13 cellular contexts compared by ENCODE assay signal in the genomic region with DNA sequence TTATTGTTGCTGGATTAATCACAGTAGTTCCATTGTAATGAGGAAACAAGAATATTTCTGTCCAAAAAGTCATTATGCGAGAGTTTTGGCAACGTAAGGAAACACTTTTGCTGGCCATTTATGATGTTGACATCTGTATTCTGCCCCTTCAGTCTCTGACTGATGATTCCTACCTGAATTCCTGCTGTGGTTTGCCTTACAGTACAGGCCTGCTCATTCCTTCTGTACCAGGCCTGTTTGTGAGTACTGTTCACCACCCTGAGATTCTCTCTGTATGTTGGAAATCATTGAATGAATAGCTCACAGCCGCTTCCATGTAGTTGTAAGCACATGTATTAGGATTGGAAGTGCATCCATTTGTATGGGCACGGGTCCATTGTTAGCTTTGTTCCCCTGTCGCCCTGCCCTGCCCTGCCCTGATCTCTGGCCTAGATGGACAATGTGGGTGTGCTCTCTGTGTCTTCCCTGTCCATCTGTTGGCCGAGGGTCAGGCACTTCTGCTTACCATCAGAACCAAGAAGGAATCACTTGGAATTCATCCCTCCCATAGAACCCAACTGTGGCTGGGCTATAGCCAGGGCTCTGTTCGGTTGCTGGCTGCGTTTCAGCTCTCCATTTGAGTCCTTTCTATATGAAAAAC. TPM values are rescaled to one million over a fixed set of nuclear protein-coding genes. Genes with fewer than 3 reads are reported as not detected.
DNase-seq lines count a peak whose midpoint lies in the region; ATAC-seq and TF ChIP-seq lines count a peak whose summit lies in the region.
"Had no signal": no experiment of that assay in that cellular context is flagged by ENCODE, and none has a peak within 500 bp of the region (broad histone marks: within the 10 kb centered on the region; RNA-seq: fewer than 3 reads in every experiment).

No MANE protein-coding gene starts in this region.

- H3K36me3 ChIP-seq in CD8-positive, alpha-beta memory T cell (ENCODE audit: insufficient read depth, low read length): no peaks in the 10 kb centered on the region
- H3K36me3 ChIP-seq in Peyer's patch: no peaks in the 10 kb centered on the region
- H3K36me3 ChIP-seq: adrenal gland had no signal

- no peaks in the 10 kb centered on the region for H3K9me3 ChIP-seq in CD8-positive, alpha-beta memory T cell (ENCODE audit: low read length)
- H3K9me3 ChIP-seq in Peyer's patch: no peaks in the 10 kb centered on the region
- H3K9me3 ChIP-seq: adrenal gland, BLaER1 had no signal

- no peaks in the 10 kb centered on the region for H3K27me3 ChIP-seq in CD8-positive, alpha-beta memory T cell (ENCODE audit: insufficient read depth, low read length, poor library complexity, severe bottlenecking)
- H3K27me3 ChIP-seq in Peyer's patch: no peaks in the 10 kb centered on the region
- H3K27me3 ChIP-seq: adrenal gland, BLaER1 had no signal

- 56 to 58% methylated on average over 8 of the region's 8 CpGs for WGBS in lower leg skin, 2 donors

- no peak overlapping the region for H3K27ac ChIP-seq in CD8-positive, alpha-beta memory T cell (ENCODE audit: low read depth, low read length)
- H3K27ac ChIP-seq in Peyer's patch (peak overlapping the region in 3 of 4 donors; percentile 9 to 71 (median 33)), epithelial cell of prostate (peak overlapping the region; percentile 41)
- H3K27ac ChIP-seq: adrenal gland, BLaER1 had no signal

- intact Hi-C loops in lower leg skin (cut with DNase I; ENCODE audit: low total_unique reads): no loop called here

- DNase-seq in CD8-positive, alpha-beta memory T cell: no peak
- DNase-seq in Peyer's patch (no peak), epithelial cell of prostate (ENCODE audit: low read depth, low spot score) (no peak), osteocyte (ENCODE audit: extremely low spot score, unreplicated experiment) (no peak), activated T-cell treated with anti-CD3 and anti-CD28 coated beads for 4 hours (no peak), GDM1 (lab: John Stamatoyannopoulos, UW) (no peak), lower leg skin (ENCODE audit: low spot score in 2 of 2) (no peak)
- DNase-seq in naive thymus-derived CD8-positive, alpha-beta T cell: no peak
- DNase-seq: adrenal gland; NCI-H2081 treated with DMSO at 0.1 percent for 48 hours; stimulated activated CD4-positive, alpha-beta T cell treated with anti-CD3 and anti-CD28 coated beads, Interleukin-12 subunit alpha, Interleukin-12 subunit beta, amount 100 ng/mL, for 4 hours; stimulated activated naive CD4-positive, alpha-beta T cell had no signal

- H3K4me1 Mint-ChIP-seq in CD8-positive, alpha-beta memory T cell: peaks cover 57 to 63% (median 61%) of the 10 kb centered on the region in 3 donors
- H3K4me1 Mint-ChIP-seq in osteocyte (ENCODE audit: unreplicated experiment): peaks cover 35% of the 10 kb centered on the region
- H3K4me1 Mint-ChIP-seq in naive thymus-derived CD8-positive, alpha-beta T cell: peaks cover 21 to 54% (median 47%) of the 10 kb centered on the region in 4 donors

- TF ChIP-seq CTCF in Peyer's patch (IDR thresholded peaks at IDR 0.05): no peak
- no peak for TF ChIP-seq CTCF in osteocyte (IDR thresholded peaks at IDR 0.05)
- no peak for TF ChIP-seq CTCF in lower leg skin (IDR thresholded peaks at IDR 0.05)

- CTCF ChIA-PET in CD8-positive, alpha-beta memory T cell (lab: Charles Lee): interaction anchor here (1.7 kb wide), 1 partner anchor 64 kb away, joined by 6 read pairs; no protein-coding TSS in a partner anchor

- peak overlapping the region in 1 of 7 donors; percentile 52 for H3K4me3 Mint-ChIP-seq in CD8-positive, alpha-beta memory T cell
- no peak overlapping the region for H3K4me3 Mint-ChIP-seq in osteocyte (ENCODE audit: unreplicated experiment)
- H3K4me3 Mint-ChIP-seq in naive thymus-derived CD8-positive, alpha-beta T cell: no peak overlapping the region

- H3K4me3 ChIP-seq in CD8-positive, alpha-beta memory T cell (ENCODE audit: low read length): no peak overlapping the region
- no peak overlapping the region for H3K4me3 ChIP-seq in Peyer's patch
- H3K4me3 ChIP-seq in lower leg skin (ENCODE audit: low read depth, poor library complexity, severe bottlenecking): no peak overlapping the region
- H3K4me3 ChIP-seq: adrenal gland, BLaER1 had no signal

- POLR2A ChIA-PET in CD8-positive, alpha-beta memory T cell (lab: Charles Lee): no interaction called here
- POLR2A ChIA-PET in naive thymus-derived CD8-positive, alpha-beta T cell (lab: Charles Lee): no interaction called here

- no peaks in the 10 kb centered on the region for H3K27me3 Mint-ChIP-seq in CD8-positive, alpha-beta memory T cell
- H3K27me3 Mint-ChIP-seq in osteocyte (ENCODE audit: unreplicated experiment): no peaks in the 10 kb centered on the region
- H3K27me3 Mint-ChIP-seq in naive thymus-derived CD8-positive, alpha-beta T cell: no peaks in the 10 kb centered on the region

- H3K4me1 ChIP-seq in CD8-positive, alpha-beta memory T cell (ENCODE audit: insufficient read depth, low read length): peaks cover 47% of the 10 kb centered on the region
- H3K4me1 ChIP-seq in Peyer's patch: peaks cover 0 to 36% (median 6%) of the 10 kb centered on the region in 4 donors

- no peak for ATAC-seq in naive thymus-derived CD8-positive, alpha-beta T cell

- peak overlapping the region in 7 of 8 donors; percentile 26 to 94 (median 81) for H3K27ac Mint-ChIP-seq in CD8-positive, alpha-beta memory T cell
- H3K27ac Mint-ChIP-seq in osteocyte (ENCODE audit: unreplicated experiment): peak overlapping the region; percentile 35
- H3K27ac Mint-ChIP-seq in naive thymus-derived CD8-positive, alpha-beta T cell: peak overlapping the region in 4 of 10 donors; percentile 17 to 73 (median 37)

- no peaks in the 10 kb centered on the region for H3K9me3 Mint-ChIP-seq in CD8-positive, alpha-beta memory T cell
- H3K9me3 Mint-ChIP-seq in osteocyte (ENCODE audit: unreplicated experiment): no peaks in the 10 kb centered on the region
- H3K9me3 Mint-ChIP-seq in naive thymus-derived CD8-positive, alpha-beta T cell: no peaks in the 10 kb centered on the region

- peaks cover 0 to 4% (median 0%) of the 10 kb centered on the region in 3 donors for H3K36me3 Mint-ChIP-seq in CD8-positive, alpha-beta memory T cell
- no peaks in the 10 kb centered on the region for H3K36me3 Mint-ChIP-seq in osteocyte (ENCODE audit: unreplicated experiment)
- no peaks in the 10 kb centered on the region for H3K36me3 Mint-ChIP-seq in naive thymus-derived CD8-positive, alpha-beta T cell

- TF ChIP-seq POLR2A in Peyer's patch (IDR thresholded peaks at IDR 0.05) (no peak), lower leg skin (IDR thresholded peaks at IDR 0.05) (no peak)

RNA-seq across cellular contexts. Expression of gene TULP4, which starts 26.8 kb away (rescaled TPM):
- total RNA-seq in CD8-positive, alpha-beta memory T cell: 10 to 100 TPM; 26.9 to 32.1 TPM
- polyA plus RNA-seq in CD8-positive, alpha-beta memory T cell: 50.1 TPM
- 100 to 1,000 TPM; 197 to 268 (median 206) TPM for total RNA-seq in Peyer's patch
- total RNA-seq in osteocyte: 96.7 and 100 TPM in 2 replicates
- 10 to 100 TPM; 51.5 to 59.5 TPM for total RNA-seq in naive thymus-derived CD8-positive, alpha-beta T cell
- polyA plus RNA-seq in naive thymus-derived CD8-positive, alpha-beta T cell: 10 to 100 TPM; 18.9 to 25.8 (median 24.2) TPM
- total RNA-seq in lower leg skin: 100 to 1,000 TPM; 141 to 198 (median 148) TPM
